15 cellular contexts compared by ENCODE assay signal in genomic region chr6:25154034-25154596, GRCh38.
"Had no signal": no experiment of that assay in that cellular context is flagged by ENCODE, and none has a peak within 500 bp of the region (broad histone marks: within the 10 kb centered on the region; RNA-seq: fewer than 3 reads in every experiment).

No MANE protein-coding gene starts in this region.

- FAIRE-seq: astrocyte, colon had no signal

- H3K9me3 ChIP-seq: right lobe of liver, SK-N-SH had no signal

- H3K27me3 ChIP-seq: cardiac muscle cell, foreskin keratinocyte, right lobe of liver, upper lobe of left lung had no signal

- H3K9ac ChIP-seq: SK-N-SH had no signal

- ATAC-seq: activated naive CD8-positive, alpha-beta T cell treated with anti-CD3 and anti-CD28 coated beads, Interleukin-2, amount 50 U/mL, for 24 hours; activated T-cell treated with anti-CD3 and anti-CD28 coated beads, Interleukin-2, amount 50 U/mL, for 72 hours; foreskin keratinocyte; right lobe of liver; stimulated activated effector memory CD8-positive, alpha-beta T cell treated with anti-CD3 and anti-CD28 coated beads, Interleukin-12 subunit alpha, Interleukin-12 subunit beta, amount 100 ng/mL, for 72 hours had no signal

- H3K4me3 ChIP-seq: cardiac muscle cell, right lobe of liver, upper lobe of left lung had no signal

- H3K9me2 ChIP-seq: SK-N-SH had no signal

- H3K4me1 ChIP-seq: foreskin keratinocyte, right lobe of liver had no signal

- H3K27ac ChIP-seq: cardiac muscle cell, foreskin keratinocyte, right lobe of liver, upper lobe of left lung had no signal

- H3K4me2 ChIP-seq: SK-N-SH had no signal

- H3K36me3 ChIP-seq: cardiac muscle cell, right lobe of liver, upper lobe of left lung had no signal

- DNase-seq: activated CD8-positive, alpha-beta memory T cell treated with anti-CD3 and anti-CD28 coated beads, Interleukin-2, amount 50 U/mL, for 4 hours; activated naive CD4-positive, alpha-beta T cell treated with Interleukin-2 at 50 U/mL for 16 hours; activated naive CD8-positive, alpha-beta T cell treated with anti-CD3 and anti-CD28 coated beads, Interleukin-2, amount 50 U/mL, for 24 hours; activated T-cell treated with anti-CD3 and anti-CD28 coated beads, Interleukin-2, amount 50 U/mL, for 72 hours; foreskin keratinocyte; islet precursor cell; posterior cingulate gyrus; right lobe of liver; SK-N-SH; substantia nigra; upper lobe of left lung had no signal
